ENCODE assay signal across 8 cellular contexts in genomic region chr10:89301721-89302445, GRCh38. TPM values are rescaled to one million over a fixed set of nuclear protein-coding genes. Genes with fewer than 3 reads are reported as not detected.
DNase-seq lines count a peak whose midpoint lies in the region; ATAC-seq and TF ChIP-seq lines count a peak whose summit lies in the region.

TSS of gene IFIT2 (plus strand) at chr10:89302046. CDS start at chr10:89302124, 78 bp downstream.

- peak within 1 kb of the TSS; percentile 94 for H3K27ac Mint-ChIP-seq in activated T-cell treated with anti-CD3 and anti-CD28 coated beads, Interleukin-2, amount 50 U/mL, for 72 hours

- peak within 1 kb of the TSS; percentile 69 for H3K4me2 ChIP-seq in parathyroid adenoma (ENCODE audit: low read length)

- no peaks in the 10 kb centered on the region for H3K36me3 ChIP-seq in parathyroid adenoma (ENCODE audit: control insufficient read depth, insufficient read depth, low read length)

- no peaks in the 10 kb centered on the region for H3K9me3 ChIP-seq in parathyroid adenoma (ENCODE audit: control insufficient read depth, low read length)

- H2AFZ ChIP-seq in parathyroid adenoma: peak within 1 kb of the TSS; percentile 83

- peaks cover 13% of the 10 kb centered on the region for H3K4me1 ChIP-seq in parathyroid adenoma

- H3K79me2 ChIP-seq in parathyroid adenoma: no peaks in the 10 kb centered on the region

- ATAC-seq in GM18907 (IDR thresholded peaks at IDR 0.05; ENCODE audit: unreplicated experiment) (peak; percentile 76), HG03095 (IDR thresholded peaks at IDR 0.05; ENCODE audit: unreplicated experiment) (peak; percentile 69)
- ATAC-seq in activated T-cell treated with anti-CD3 and anti-CD28 coated beads, Interleukin-2, amount 50 U/mL, for 72 hours (replicated peaks in 1 of 2): peak; percentile 67 to 77

- DNase-seq in C1 segment of cervical spinal cord (lab: John Stamatoyannopoulos, UW) (peak in 12 of 14 donors; percentile 24 to 88 (median 60)), NCI-H748 treated with DMSO at 0.1 percent for 48 hours (lab: John Stamatoyannopoulos, UW) (peak; percentile 41), fibroblast of villous mesenchyme (ENCODE audit: low read depth) (peak; percentile 91), OCI-M2 (lab: John Stamatoyannopoulos, UW; ENCODE audit: unreplicated experiment) (no peak)
- peak in 1 of 2 donors; percentile 19 for DNase-seq in activated T-cell treated with anti-CD3 and anti-CD28 coated beads, Interleukin-2, amount 50 U/mL, for 72 hours

- no peaks in the 10 kb centered on the region for H3K27me3 ChIP-seq in parathyroid adenoma (ENCODE audit: control insufficient read depth, insufficient read depth, low read length)

- H3K4me1 Mint-ChIP-seq in activated T-cell treated with anti-CD3 and anti-CD28 coated beads, Interleukin-2, amount 50 U/mL, for 72 hours (ENCODE audit: low read depth): peaks cover 35% of the 10 kb centered on the region

- H3K27me3 Mint-ChIP-seq in activated T-cell treated with anti-CD3 and anti-CD28 coated beads, Interleukin-2, amount 50 U/mL, for 72 hours (ENCODE audit: low read depth): no peaks in the 10 kb centered on the region

- no peak for TF ChIP-seq CTCF in fibroblast of villous mesenchyme (IDR thresholded peaks at IDR 0.05; ENCODE audit: insufficient read depth, low read depth, low read length)
- no peak for TF ChIP-seq CTCF in parathyroid adenoma (IDR thresholded peaks at IDR 0.05)

- peaks cover 1 to 4% of the 10 kb centered on the region in 2 donors for H3K9me3 Mint-ChIP-seq in activated T-cell treated with anti-CD3 and anti-CD28 coated beads, Interleukin-2, amount 50 U/mL, for 72 hours

- H3K4me3 Mint-ChIP-seq in activated T-cell treated with anti-CD3 and anti-CD28 coated beads, Interleukin-2, amount 50 U/mL, for 72 hours: peak within 1 kb of the TSS; percentile 69 to 90

- H3K4me3 ChIP-seq in fibroblast of villous mesenchyme (ENCODE audit: low read depth, low read length) (peak within 1 kb of the TSS; percentile 56), parathyroid adenoma (ENCODE audit: low read depth, low read length) (peak within 1 kb of the TSS; percentile 61)

- H3K9ac ChIP-seq in parathyroid adenoma: peak within 1 kb of the TSS; percentile 3

- peaks cover 7 to 11% of the 10 kb centered on the region in 2 donors for H3K36me3 Mint-ChIP-seq in activated T-cell treated with anti-CD3 and anti-CD28 coated beads, Interleukin-2, amount 50 U/mL, for 72 hours (ENCODE audit: insufficient read depth in 2 of 2)

- H3K27ac ChIP-seq in parathyroid adenoma: peak within 1 kb of the TSS; percentile 86

RNA-seq across cellular contexts. Expression of gene IFIT2, which starts in this region (rescaled TPM):
- total RNA-seq in activated T-cell treated with anti-CD3 and anti-CD28 coated beads, Interleukin-2, amount 50 U/mL, for 72 hours: 10 to 100 TPM; 10.8 to 36.0 TPM
- 10.3 and 22.9 TPM in 2 replicates for total RNA-seq in fibroblast of villous mesenchyme
